In genomic region chr15:70478251-70478990, GRCh38 we compare ENCODE assay signal across 9 cellular contexts.
DNase-seq lines count a peak whose midpoint lies in the region; ATAC-seq and TF ChIP-seq lines count a peak whose summit lies in the region.
"Had no signal": no experiment of that assay in that cellular context is flagged by ENCODE, and none has a peak within 500 bp of the region (broad histone marks: within the 10 kb centered on the region; RNA-seq: fewer than 3 reads in every experiment).

No MANE protein-coding gene starts in this region.

- no peaks in the 10 kb centered on the region for H3K27me3 ChIP-seq in left lung
- H3K27me3 ChIP-seq: SJSA1 had no signal

- no peak overlapping the region for H3K4me3 ChIP-seq in left lung
- H3K4me3 ChIP-seq: SJSA1 had no signal

- DNase-seq in GM10248 (ENCODE audit: extremely low spot score) (peak; percentile 73), NCI-H2227 (lab: John Stamatoyannopoulos, UW; ENCODE audit: unreplicated experiment) (peak; percentile 8), left lung (peak in 1 of 2 donors; percentile 60), NCI-H1436 (lab: John Stamatoyannopoulos, UW) (no peak), LoVo (ENCODE audit: low spot score) (no peak), NCI-H510A treated with DMSO at 0.1 percent for 48 hours (lab: John Stamatoyannopoulos, UW) (no peak)
- no peak for DNase-seq in effector CD8-positive, alpha-beta T cell (lab: John Stamatoyannopoulos, UW)

- CTCF ChIA-PET in GM10248 (lab: Yijun Ruan, JAX) = interaction anchor here (2.9 to 19.8 kb wide), 2 partner anchors 10 to 13 kb away, joined by 13 to 285 read pairs; no protein-coding TSS in a partner anchor

- ATAC-seq in GM19467 (IDR thresholded peaks at IDR 0.05; ENCODE audit: unreplicated experiment) = peak; percentile 49
- peak; percentile 2 for ATAC-seq in left lung

- no peaks in the 10 kb centered on the region for H3K9me3 ChIP-seq in left lung
- H3K9me3 ChIP-seq: SJSA1 had no signal

- peaks cover 14 to 91% of the 10 kb centered on the region in 2 donors for H3K4me1 ChIP-seq in left lung

- peak overlapping the region in 1 of 2 donors; percentile 23 for H3K27ac ChIP-seq in left lung
- H3K27ac ChIP-seq: SJSA1 had no signal

- TF ChIP-seq CTCF in GM10248 (IDR thresholded peaks at IDR 0.05; ENCODE audit: control extremely low read depth, extremely low read depth, low read depth, missing control alignments) (no peak), left lung (IDR thresholded peaks at IDR 0.05) (no peak)

- intact Hi-C loops in left lung (cut with DNase I) = no loop called here

- H3K36me3 ChIP-seq in left lung = no peaks in the 10 kb centered on the region
- H3K36me3 ChIP-seq: SJSA1 had no signal

- POLR2A ChIA-PET in GM10248 (lab: Yijun Ruan, JAX) = no interaction called here

Comparison
In these comparisons a context has a peak if more than half of its experiments do, and no peak if none do; other contexts are left out.
1. DNase-seq: peak in GM10248 (single experiment) and NCI-H2227 (single experiment); none in NCI-H1436 (single experiment), LoVo (single experiment), effector CD8-positive, alpha-beta T cell (single experiment) and NCI-H510A treated with DMSO at 0.1 percent for 48 hours (single experiment).